In the genomic region with DNA sequence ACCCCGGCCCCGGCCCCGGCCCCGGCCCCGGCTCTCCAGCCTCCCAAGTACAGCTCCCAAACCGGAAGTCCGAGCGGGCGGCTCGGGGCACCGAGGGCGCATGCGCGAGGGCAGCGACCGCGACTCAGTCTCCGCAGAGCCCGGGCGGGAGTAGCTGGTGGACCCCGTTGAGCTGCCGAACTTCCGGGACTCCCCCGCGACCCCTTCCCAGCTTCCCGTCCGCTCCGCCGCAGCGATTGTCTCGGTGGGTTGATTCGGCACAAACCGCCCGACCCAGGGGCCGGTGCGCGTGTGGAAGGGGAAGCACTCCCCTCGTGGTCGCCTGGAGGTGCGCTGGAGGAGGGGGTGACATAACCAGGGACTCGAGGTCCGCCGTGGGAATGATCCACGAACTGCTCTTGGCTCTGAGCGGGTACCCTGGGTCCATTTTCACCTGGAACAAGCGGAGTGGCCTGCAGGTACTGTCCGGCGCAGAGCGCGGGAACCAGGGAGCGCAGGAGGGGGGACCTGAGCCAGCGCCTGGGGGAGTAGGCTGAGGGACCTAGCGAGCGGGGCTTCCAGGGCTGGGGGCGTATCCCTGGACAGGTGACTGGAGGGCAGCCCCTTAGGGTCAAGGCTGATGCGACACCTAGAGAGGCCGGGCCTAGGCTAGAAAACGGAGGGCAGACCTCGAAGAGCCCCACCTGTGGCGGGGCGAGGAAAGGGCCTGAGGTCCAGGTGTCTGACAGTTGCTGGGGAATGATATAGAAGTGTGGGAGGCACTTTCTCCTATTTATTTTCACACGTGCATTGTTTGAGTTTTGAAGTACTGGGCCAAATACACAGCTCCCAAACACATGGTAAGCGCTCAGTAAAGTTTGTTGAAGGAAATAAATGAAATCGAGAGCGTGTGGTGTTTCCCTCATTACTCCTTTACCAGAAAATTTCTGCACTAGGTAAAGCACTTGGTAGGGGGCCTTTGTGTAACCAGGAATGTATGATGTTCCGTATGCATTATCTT, we compare ENCODE assay signal across 8 cellular contexts. TPM values are rescaled to one million over a fixed set of nuclear protein-coding genes. Genes with fewer than 3 reads are reported as not detected.
DNase-seq lines count a peak whose midpoint lies in the region; ATAC-seq and TF ChIP-seq lines count a peak whose summit lies in the region.

A gene with protein sequence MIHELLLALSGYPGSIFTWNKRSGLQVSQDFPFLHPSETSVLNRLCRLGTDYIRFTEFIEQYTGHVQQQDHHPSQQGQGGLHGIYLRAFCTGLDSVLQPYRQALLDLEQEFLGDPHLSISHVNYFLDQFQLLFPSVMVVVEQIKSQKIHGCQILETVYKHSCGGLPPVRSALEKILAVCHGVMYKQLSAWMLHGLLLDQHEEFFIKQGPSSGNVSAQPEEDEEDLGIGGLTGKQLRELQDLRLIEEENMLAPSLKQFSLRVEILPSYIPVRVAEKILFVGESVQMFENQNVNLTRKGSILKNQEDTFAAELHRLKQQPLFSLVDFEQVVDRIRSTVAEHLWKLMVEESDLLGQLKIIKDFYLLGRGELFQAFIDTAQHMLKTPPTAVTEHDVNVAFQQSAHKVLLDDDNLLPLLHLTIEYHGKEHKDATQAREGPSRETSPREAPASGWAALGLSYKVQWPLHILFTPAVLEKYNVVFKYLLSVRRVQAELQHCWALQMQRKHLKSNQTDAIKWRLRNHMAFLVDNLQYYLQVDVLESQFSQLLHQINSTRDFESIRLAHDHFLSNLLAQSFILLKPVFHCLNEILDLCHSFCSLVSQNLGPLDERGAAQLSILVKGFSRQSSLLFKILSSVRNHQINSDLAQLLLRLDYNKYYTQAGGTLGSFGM (plus strand): TSS at position 127 of the 1,000 bp plus-strand sequence. CDS start 254 bp downstream, at position 381.
A gene (minus strand): TSS at position 69 of the 1,000 bp plus-strand sequence. CDS start 1,130 bp downstream, outside the sequence.

- peak; percentile 69 for TF ChIP-seq CTCF in GM12872 (IDR thresholded peaks at IDR 0.05; ENCODE audit: insufficient read depth, low read depth, low read length)
- TF ChIP-seq CTCF in ascending aorta (IDR thresholded peaks at IDR 0.05), result peak in 2 of 3 experiments; percentile 15 to 19

- peaks cover 0 to 11% of the 10 kb centered on the region in 2 donors for H3K4me1 ChIP-seq in ascending aorta
- peaks cover 0 to 4% of the 10 kb centered on the region in 2 donors for H3K4me1 ChIP-seq in aorta (ENCODE audit: control insufficient read depth in 1 of 2, insufficient read depth in 2 of 2, low read length in 2 of 2)

- no peaks in the 10 kb centered on the region for H3K9me3 ChIP-seq in ascending aorta
- H3K9me3 ChIP-seq in aorta (ENCODE audit: control insufficient read depth, low read length), result peaks cover 2% of the 10 kb centered on the region

- H3K36me3 ChIP-seq in ascending aorta (peaks cover 11% of the 10 kb centered on the region in 2 donors), aorta (ENCODE audit: control insufficient read depth in 1 of 2, insufficient read depth in 2 of 2, low read length in 1 of 2) (peaks cover 0 to 2% of the 10 kb centered on the region in 2 donors)

- peak within 1 kb of the TSS; percentile 44 to 62 for H3K27ac ChIP-seq in ascending aorta
- no peak within 1 kb of the TSS for H3K27ac ChIP-seq in aorta (ENCODE audit: low read depth in 1 of 2, low read length in 2 of 2)

- WGBS in aorta, 2 donors, result 3 to 4% methylated on average over 66 of the region's 66 CpGs

- peak; percentile 48 for DNase-seq in NCI-H1436 treated with DMSO at 0.1 percent for 48 hours (lab: John Stamatoyannopoulos, UW)
- peak; percentile 46 to 82 (median 61) for DNase-seq in T-helper 2 cell
- DNase-seq in ascending aorta (ENCODE audit: low spot score in 2 of 2), result peak in 1 of 2 donors; percentile 88
- peak; percentile 94 for DNase-seq in hepatic stellate cell (ENCODE audit: low spot score)
- peak; percentile 44 for DNase-seq in renal cortical epithelial cell (ENCODE audit: low read depth)
- peak; percentile 87 to 94 for DNase-seq in aorta

- no peaks in the 10 kb centered on the region for H3K27me3 ChIP-seq in ascending aorta
- no peaks in the 10 kb centered on the region for H3K27me3 ChIP-seq in aorta (ENCODE audit: control insufficient read depth in 1 of 2, insufficient read depth in 2 of 2, low read length in 1 of 2)

- ATAC-seq in HG02623 (IDR thresholded peaks at IDR 0.05; ENCODE audit: unreplicated experiment), result peak; percentile 80
- ATAC-seq in aorta (ENCODE audit: low FRiP score), result peak; percentile 95

- intact Hi-C loops in ascending aorta (cut with DNase I) (loop anchor here (2.0 kb wide), 1 partner anchor 40 kb away; a partner anchor contains a TSS), aorta (cut with DNase I) (no loop called here)

- peak within 1 kb of the TSS; percentile 83 to 92 for H3K4me3 ChIP-seq in ascending aorta
- peak within 1 kb of the TSS; percentile 65 to 80 for H3K4me3 ChIP-seq in aorta (ENCODE audit: low read length in 2 of 2)

RNA-seq across cellular contexts. Expression of the first gene that starts in this region (rescaled TPM):
- total RNA-seq in ascending aorta, result 13.4 TPM
- total RNA-seq in renal cortical epithelial cell, result 14.2 and 22.4 TPM in 2 replicates
- total RNA-seq in aorta, result 10 to 100 TPM; 14.6 to 16.3 TPM
- 1 to 10 TPM; 3.5 to 6.0 TPM for polyA plus RNA-seq in aorta

RNA-seq across cellular contexts. Expression of the second gene that starts in this region (rescaled TPM):
- total RNA-seq in ascending aorta, result 7.8 TPM
- 32.9 and 35.1 TPM in 2 replicates for total RNA-seq in renal cortical epithelial cell
- total RNA-seq in aorta, result 10 to 100 TPM; 20.3 to 21.7 TPM
- polyA plus RNA-seq in aorta, result 1 to 10 TPM; 4.2 to 5.0 TPM

Comparison
In these comparisons a context has a peak if more than half of its experiments do, and no peak if none do; other contexts are left out.
1. H3K27ac ChIP-seq: peak in ascending aorta (2 of 2); none in aorta (0 of 2).